ENCODE assay signal across 2 cellular contexts in the genomic region with DNA sequence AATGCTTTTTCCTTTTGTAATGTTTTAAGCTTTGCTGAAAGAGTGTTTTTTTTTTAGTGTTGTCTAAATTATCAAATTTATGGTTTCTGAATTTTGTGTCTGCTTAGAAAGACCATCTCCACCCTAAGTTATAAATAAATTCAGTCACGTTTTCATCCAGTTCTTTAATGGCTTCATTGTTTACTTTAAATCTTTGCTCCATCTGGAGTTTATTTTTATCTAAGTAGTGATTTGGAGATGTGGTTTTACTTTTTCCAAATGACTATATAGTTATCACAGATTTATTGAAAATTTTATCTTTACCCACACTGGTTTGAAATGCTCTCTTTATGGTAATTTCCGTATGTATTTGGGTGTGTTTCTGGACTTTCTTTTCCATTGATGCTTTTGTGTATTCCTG.
A peak's percentile ranks its signal among the peaks of the same experiment; 100 is the strongest.
TF ChIP-seq lines count a peak whose summit lies in the region.

No MANE protein-coding gene starts in this region.

TF ChIP-seq in GM23338, 12 proteins besides CTCF, POLR2A, EP300 and RAD21 (continues in another document):
- TF ChIP-seq EZH2phosphoT487 (IDR thresholded peaks at IDR 0.05; ENCODE audit: unreplicated experiment) (no peak), POLR2AphosphoS5 (IDR thresholded peaks at IDR 0.05; ENCODE audit: low read depth) (no peak), NANOG (IDR thresholded peaks at IDR 0.05; ENCODE audit: borderline replicate concordance) (no peak), CREB1 (CRISPR knock-in tag; IDR thresholded peaks at IDR 0.05; ENCODE audit: low read depth) (no peak), ZNF331 (CRISPR knock-in tag; IDR thresholded peaks at IDR 0.05; ENCODE audit: low read depth) (no peak), STAT1 (IDR thresholded peaks at IDR 0.05; ENCODE audit: unreplicated experiment) (no peak), ZNF114 (CRISPR knock-in tag; IDR thresholded peaks at IDR 0.05) (no peak), JUNB (IDR thresholded peaks at IDR 0.05; ENCODE audit: unreplicated experiment) (no peak), EZH2 (IDR thresholded peaks at IDR 0.05; ENCODE audit: low read depth, unreplicated experiment) (no peak)
- TF ChIP-seq, protein P1, sequence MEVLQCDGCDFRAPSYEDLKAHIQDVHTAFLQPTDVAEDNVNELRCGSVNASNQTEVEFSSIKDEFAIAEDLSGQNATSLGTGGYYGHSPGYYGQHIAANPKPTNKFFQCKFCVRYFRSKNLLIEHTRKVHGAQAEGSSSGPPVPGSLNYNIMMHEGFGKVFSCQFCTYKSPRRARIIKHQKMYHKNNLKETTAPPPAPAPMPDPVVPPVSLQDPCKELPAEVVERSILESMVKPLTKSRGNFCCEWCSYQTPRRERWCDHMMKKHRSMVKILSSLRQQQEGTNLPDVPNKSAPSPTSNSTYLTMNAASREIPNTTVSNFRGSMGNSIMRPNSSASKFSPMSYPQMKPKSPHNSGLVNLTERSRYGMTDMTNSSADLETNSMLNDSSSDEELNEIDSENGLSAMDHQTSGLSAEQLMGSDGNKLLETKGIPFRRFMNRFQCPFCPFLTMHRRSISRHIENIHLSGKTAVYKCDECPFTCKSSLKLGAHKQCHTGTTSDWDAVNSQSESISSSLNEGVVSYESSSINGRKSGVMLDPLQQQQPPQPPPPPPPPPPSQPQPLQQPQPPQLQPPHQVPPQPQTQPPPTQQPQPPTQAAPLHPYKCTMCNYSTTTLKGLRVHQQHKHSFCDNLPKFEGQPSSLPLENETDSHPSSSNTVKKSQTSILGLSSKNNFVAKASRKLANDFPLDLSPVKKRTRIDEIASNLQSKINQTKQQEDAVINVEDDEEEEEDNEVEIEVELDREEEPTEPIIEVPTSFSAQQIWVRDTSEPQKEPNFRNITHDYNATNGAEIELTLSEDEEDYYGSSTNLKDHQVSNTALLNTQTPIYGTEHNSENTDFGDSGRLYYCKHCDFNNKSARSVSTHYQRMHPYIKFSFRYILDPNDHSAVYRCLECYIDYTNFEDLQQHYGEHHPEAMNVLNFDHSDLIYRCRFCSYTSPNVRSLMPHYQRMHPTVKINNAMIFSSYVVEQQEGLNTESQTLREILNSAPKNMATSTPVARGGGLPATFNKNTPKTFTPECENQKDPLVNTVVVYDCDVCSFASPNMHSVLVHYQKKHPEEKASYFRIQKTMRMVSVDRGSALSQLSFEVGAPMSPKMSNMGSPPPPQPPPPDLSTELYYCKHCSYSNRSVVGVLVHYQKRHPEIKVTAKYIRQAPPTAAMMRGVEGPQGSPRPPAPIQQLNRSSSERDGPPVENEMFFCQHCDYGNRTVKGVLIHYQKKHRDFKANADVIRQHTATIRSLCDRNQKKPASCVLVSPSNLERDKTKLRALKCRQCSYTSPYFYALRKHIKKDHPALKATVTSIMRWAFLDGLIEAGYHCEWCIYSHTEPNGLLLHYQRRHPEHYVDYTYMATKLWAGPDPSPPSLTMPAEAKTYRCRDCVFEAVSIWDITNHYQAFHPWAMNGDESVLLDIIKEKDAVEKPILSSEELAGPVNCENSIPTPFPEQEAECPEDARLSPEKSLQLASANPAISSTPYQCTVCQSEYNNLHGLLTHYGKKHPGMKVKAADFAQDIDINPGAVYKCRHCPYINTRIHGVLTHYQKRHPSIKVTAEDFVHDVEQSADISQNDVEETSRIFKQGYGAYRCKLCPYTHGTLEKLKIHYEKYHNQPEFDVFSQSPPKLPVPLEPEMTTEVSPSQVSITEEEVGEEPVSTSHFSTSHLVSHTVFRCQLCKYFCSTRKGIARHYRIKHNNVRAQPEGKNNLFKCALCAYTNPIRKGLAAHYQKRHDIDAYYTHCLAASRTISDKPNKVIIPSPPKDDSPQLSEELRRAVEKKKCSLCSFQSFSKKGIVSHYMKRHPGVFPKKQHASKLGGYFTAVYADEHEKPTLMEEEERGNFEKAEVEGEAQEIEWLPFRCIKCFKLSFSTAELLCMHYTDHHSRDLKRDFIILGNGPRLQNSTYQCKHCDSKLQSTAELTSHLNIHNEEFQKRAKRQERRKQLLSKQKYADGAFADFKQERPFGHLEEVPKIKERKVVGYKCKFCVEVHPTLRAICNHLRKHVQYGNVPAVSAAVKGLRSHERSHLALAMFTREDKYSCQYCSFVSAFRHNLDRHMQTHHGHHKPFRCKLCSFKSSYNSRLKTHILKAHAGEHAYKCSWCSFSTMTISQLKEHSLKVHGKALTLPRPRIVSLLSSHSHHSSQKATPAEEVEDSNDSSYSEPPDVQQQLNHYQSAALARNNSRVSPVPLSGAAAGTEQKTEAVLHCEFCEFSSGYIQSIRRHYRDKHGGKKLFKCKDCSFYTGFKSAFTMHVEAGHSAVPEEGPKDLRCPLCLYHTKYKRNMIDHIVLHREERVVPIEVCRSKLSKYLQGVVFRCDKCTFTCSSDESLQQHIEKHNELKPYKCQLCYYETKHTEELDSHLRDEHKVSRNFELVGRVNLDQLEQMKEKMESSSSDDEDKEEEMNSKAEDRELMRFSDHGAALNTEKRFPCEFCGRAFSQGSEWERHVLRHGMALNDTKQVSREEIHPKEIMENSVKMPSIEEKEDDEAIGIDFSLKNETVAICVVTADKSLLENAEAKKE (CRISPR knock-in tag; IDR thresholded peaks at IDR 0.05): no peak
- TF ChIP-seq, protein P2, sequence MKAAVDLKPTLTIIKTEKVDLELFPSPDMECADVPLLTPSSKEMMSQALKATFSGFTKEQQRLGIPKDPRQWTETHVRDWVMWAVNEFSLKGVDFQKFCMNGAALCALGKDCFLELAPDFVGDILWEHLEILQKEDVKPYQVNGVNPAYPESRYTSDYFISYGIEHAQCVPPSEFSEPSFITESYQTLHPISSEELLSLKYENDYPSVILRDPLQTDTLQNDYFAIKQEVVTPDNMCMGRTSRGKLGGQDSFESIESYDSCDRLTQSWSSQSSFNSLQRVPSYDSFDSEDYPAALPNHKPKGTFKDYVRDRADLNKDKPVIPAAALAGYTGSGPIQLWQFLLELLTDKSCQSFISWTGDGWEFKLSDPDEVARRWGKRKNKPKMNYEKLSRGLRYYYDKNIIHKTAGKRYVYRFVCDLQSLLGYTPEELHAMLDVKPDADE (IDR thresholded peaks at IDR 0.05): no peak

TF ChIP-seq in HEK293, 187 proteins besides CTCF, POLR2A, EP300 and RAD21:
- TF ChIP-seq KLF16 (tag by site-specific recombination; IDR thresholded peaks at IDR 0.05) (0 out of 2 replicates have a peak, but pooled peaks have one; percentile 17), ZNF132 (tag by site-specific recombination; IDR thresholded peaks at IDR 0.05; ENCODE audit: borderline replicate concordance) (no peak), FEZF1 (tag by site-specific recombination; IDR thresholded peaks at IDR 0.05) (peak; percentile 90), YY2 (tag by site-specific recombination; IDR thresholded peaks at IDR 0.05) (no peak), GFI1B (tag by site-specific recombination; IDR thresholded peaks at IDR 0.05) (peak; percentile 99), ZBTB17 (tag by site-specific recombination; IDR thresholded peaks at IDR 0.05) (0 out of 2 replicates have a peak, but pooled peaks have one; percentile 52), KLF8 (tag by site-specific recombination; IDR thresholded peaks at IDR 0.05) (0 out of 2 replicates have a peak, but pooled peaks have one; percentile 9), ZNF214 (tag by site-specific recombination; IDR thresholded peaks at IDR 0.05; ENCODE audit: borderline replicate concordance) (no peak), SP7 (tag by site-specific recombination; IDR thresholded peaks at IDR 0.05) (peak; percentile 71), IKZF3 (tag by site-specific recombination; IDR thresholded peaks at IDR 0.05) (peak; percentile 44; the same call in 1 of the 2 replicates), MYNN (tag by site-specific recombination; IDR thresholded peaks at IDR 0.05; ENCODE audit: borderline replicate concordance) (no peak), ZEB2 (tag by site-specific recombination; IDR thresholded peaks at IDR 0.05) (0 out of 2 replicates have a peak, but pooled peaks have one; percentile 34), ZNF747 (tag by site-specific recombination; IDR thresholded peaks at IDR 0.05) (no peak), BCL11A (tag by site-specific recombination; IDR thresholded peaks at IDR 0.05; ENCODE audit: low read depth) (0 out of 2 replicates have a peak, but pooled peaks have one; percentile 19), WT1 (tag by site-specific recombination; IDR thresholded peaks at IDR 0.05) (peak; percentile 64), ZXDB (tag by site-specific recombination; IDR thresholded peaks at IDR 0.05) (peak; percentile 44; the same call in 1 of the 2 replicates)
- TF ChIP-seq, protein P3, sequence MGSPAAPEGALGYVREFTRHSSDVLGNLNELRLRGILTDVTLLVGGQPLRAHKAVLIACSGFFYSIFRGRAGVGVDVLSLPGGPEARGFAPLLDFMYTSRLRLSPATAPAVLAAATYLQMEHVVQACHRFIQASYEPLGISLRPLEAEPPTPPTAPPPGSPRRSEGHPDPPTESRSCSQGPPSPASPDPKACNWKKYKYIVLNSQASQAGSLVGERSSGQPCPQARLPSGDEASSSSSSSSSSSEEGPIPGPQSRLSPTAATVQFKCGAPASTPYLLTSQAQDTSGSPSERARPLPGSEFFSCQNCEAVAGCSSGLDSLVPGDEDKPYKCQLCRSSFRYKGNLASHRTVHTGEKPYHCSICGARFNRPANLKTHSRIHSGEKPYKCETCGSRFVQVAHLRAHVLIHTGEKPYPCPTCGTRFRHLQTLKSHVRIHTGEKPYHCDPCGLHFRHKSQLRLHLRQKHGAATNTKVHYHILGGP (tag by site-specific recombination; IDR thresholded peaks at IDR 0.05): no peak; the same call in 1 of the 2 replicates
- TF ChIP-seq, protein P4, sequence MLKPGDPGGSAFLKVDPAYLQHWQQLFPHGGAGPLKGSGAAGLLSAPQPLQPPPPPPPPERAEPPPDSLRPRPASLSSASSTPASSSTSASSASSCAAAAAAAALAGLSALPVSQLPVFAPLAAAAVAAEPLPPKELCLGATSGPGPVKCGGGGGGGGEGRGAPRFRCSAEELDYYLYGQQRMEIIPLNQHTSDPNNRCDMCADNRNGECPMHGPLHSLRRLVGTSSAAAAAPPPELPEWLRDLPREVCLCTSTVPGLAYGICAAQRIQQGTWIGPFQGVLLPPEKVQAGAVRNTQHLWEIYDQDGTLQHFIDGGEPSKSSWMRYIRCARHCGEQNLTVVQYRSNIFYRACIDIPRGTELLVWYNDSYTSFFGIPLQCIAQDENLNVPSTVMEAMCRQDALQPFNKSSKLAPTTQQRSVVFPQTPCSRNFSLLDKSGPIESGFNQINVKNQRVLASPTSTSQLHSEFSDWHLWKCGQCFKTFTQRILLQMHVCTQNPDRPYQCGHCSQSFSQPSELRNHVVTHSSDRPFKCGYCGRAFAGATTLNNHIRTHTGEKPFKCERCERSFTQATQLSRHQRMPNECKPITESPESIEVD (tag by site-specific recombination; IDR thresholded peaks at IDR 0.05): peak; percentile 97
- TF ChIP-seq, protein P5, sequence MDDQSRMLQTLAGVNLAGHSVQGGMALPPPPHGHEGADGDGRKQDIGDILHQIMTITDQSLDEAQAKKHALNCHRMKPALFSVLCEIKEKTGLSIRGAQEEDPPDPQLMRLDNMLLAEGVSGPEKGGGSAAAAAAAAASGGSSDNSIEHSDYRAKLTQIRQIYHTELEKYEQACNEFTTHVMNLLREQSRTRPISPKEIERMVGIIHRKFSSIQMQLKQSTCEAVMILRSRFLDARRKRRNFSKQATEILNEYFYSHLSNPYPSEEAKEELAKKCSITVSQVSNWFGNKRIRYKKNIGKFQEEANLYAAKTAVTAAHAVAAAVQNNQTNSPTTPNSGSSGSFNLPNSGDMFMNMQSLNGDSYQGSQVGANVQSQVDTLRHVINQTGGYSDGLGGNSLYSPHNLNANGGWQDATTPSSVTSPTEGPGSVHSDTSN (CRISPR knock-in tag; IDR thresholded peaks at IDR 0.05): no peak
- TF ChIP-seq, protein P6, sequence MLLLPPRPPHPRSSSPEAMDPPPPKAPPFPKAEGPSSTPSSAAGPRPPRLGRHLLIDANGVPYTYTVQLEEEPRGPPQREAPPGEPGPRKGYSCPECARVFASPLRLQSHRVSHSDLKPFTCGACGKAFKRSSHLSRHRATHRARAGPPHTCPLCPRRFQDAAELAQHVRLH (tag by site-specific recombination; IDR thresholded peaks at IDR 0.05): no peak
